Comparison of ENCODE assay signal across 9 cellular contexts in the genomic region with DNA sequence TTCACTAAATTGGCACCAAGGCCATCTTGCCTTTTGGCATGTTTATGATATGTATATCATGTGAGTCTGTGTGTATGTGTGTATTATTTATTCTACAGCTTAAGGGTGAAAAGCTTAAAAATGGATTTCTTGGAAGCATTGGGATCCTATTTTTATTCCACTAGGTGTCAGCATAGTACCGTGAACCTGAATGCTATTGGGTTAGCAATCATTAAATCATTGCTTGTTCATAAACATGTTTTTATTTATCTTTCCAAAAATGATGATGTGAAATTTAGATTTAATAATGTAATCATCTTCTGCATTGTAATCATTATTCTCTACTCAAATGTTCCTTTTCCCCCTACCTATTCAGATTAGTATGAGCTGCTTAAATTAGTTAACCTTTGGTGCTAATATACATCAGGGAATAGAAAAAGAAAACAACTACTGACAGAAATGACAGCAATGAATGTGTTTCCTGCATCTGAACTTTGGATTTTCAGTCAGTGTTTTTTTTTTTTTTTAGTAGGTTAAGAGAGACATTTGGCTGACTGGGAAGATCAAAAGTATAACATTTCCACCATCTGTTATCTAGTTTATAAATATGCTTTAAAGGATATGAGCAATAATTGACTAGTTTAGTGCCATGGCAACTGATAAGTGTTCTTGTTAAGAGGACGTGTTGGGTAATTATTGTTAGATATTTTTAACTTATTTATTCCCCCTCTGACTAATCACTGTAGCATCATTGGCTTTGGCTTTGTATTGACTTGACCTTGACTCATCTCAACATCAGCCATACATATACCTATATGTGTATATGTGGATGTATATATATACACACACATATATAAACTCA. TPM values are rescaled to one million over a fixed set of nuclear protein-coding genes. Genes with fewer than 3 reads are reported as not detected.
DNase-seq lines count a peak whose midpoint lies in the region; ATAC-seq lines count a peak whose summit lies in the region.
"Had no signal": no experiment of that assay in that cellular context is flagged by ENCODE, and none has a peak within 500 bp of the region (broad histone marks: within the 10 kb centered on the region; RNA-seq: fewer than 3 reads in every experiment).

No MANE protein-coding gene starts in this region.

- DNase-seq in NCI-H1417 (lab: John Stamatoyannopoulos, UW) (peak in 2 of 3 experiments; percentile 8 to 72), NCI-H1417 treated with DMSO at 0.1 percent for 48 hours (lab: John Stamatoyannopoulos, UW) (no peak), NCI-H460 (ENCODE audit: extremely low read depth, low read depth) (peak; percentile 40), dermis blood vessel endothelial cell (peak; percentile 81), midbrain (lab: John Stamatoyannopoulos, UW) (peak; percentile 7), posterior vena cava (ENCODE audit: low spot score) (no peak)

- ATAC-seq in HG02840 (IDR thresholded peaks at IDR 0.05; ENCODE audit: low FRiP score, unreplicated experiment), result peak; percentile 44
- no peak for ATAC-seq in GM21723 (IDR thresholded peaks at IDR 0.05; ENCODE audit: unreplicated experiment)

- intact Hi-C loops in posterior vena cava (cut with DNase I), result no loop called here

RNA-seq across cellular contexts. Expression of a gene that starts 14.1 kb away (rescaled TPM):
- not detected in 2 replicates for total RNA-seq in NCI-H460 (2014; rRNA removed; shearing (Covaris generic))
- polyA plus RNA-seq in NCI-H460 (2014; cell fraction: nucleus; rRNA removed), result not detected in 2 replicates
- total RNA-seq in dermis blood vessel endothelial cell (not detected in 2 replicates), posterior vena cava (not detected)
- total RNA-seq: CD4-positive, CD25-positive, alpha-beta regulatory T cell had no signal
- polyA plus RNA-seq: CD4-positive, CD25-positive, alpha-beta regulatory T cell had no signal

Comparison
In these comparisons a context has a peak if more than half of its experiments do, and no peak if none do; other contexts are left out.
1. DNase-seq: peak in NCI-H1417 (2 of 3), NCI-H460 (single experiment), dermis blood vessel endothelial cell (single experiment) and midbrain (single experiment); none in NCI-H1417 treated with DMSO at 0.1 percent for 48 hours (single experiment) and posterior vena cava (single experiment).